Comparison of ENCODE assay signal across 22 cellular contexts in genomic region chr11:17141156-17141555, GRCh38.
"Had no signal": no experiment of that assay in that cellular context is flagged by ENCODE, and none has a peak within 500 bp of the region (broad histone marks: within the 10 kb centered on the region; RNA-seq: fewer than 3 reads in every experiment).

No MANE protein-coding gene starts in this region.

- DNase-seq: Karpas-422; KBM-7; MG63; NCI-H1092; NCI-H1105 treated with DMSO at 0.1 percent for 48 hours; NCI-H1417 treated with DMSO at 0.1 percent for 48 hours; NCI-H146; NCI-H1694 treated with DMSO at 0.1 percent for 48 hours; NCI-H1930; NCI-H2081; NCI-H2107; NCI-H2227 treated with DMSO at 0.1 percent for 48 hours; NCI-H524; NCI-H526 treated with DMSO at 0.1 percent for 48 hours; NCI-H748 treated with DMSO at 0.1 percent for 48 hours; NK-92 treated with Interleukin-12 subunit alpha and Interleukin-12 subunit beta, amount 100 ng/mL, for 24 hours; PC-3; SHP77; SK-N-SH had no signal

- H3K9ac ChIP-seq: SK-N-SH had no signal

- H3K36me3 ChIP-seq: MG63 had no signal

- H3K4me2 ChIP-seq: SK-N-SH had no signal

- H3K4me3 ChIP-seq: MG63 had no signal

- H3K27ac ChIP-seq: HL-60, RWPE1 had no signal

- FAIRE-seq: HTR-8/SVneo had no signal

- H3K27me3 ChIP-seq: MG63 had no signal
